22 cellular contexts compared by ENCODE assay signal in the genomic region with DNA sequence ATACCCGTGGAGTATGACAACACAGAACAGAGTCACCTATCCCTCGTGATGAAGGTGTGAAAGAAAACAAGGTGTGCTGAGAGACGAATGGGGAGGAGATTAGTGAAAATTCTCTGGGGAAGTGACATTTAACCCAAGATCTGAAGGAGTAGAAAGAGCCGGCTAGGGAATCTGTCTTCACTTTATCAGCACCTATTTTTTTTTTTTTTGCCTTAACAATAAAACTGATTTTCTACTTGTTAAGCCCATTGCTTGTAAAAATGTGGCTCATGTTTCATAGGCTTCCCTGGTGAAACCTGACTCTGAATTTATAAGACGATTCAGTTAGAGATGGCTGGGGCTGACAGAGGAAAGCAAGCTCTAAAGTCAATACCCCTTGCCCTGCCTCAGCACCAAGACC.
"Had no signal": no experiment of that assay in that cellular context is flagged by ENCODE, and none has a peak within 500 bp of the region (broad histone marks: within the 10 kb centered on the region; RNA-seq: fewer than 3 reads in every experiment).

No MANE protein-coding gene starts in this region.

- H3K27ac Mint-ChIP-seq: naive thymus-derived CD4-positive, alpha-beta T cell had no signal

- H3K36me3 ChIP-seq: esophagus squamous epithelium, gastrocnemius medialis, heart right ventricle, left lung, lower lobe of right lung had no signal

- ATAC-seq: esophagus mucosa; gastrocnemius medialis; heart right ventricle; left colon; left lung; left ventricle myocardium superior; lower lobe of right lung; naive thymus-derived CD4-positive, alpha-beta T cell had no signal

- DNase-seq: dermis blood vessel endothelial cell; dorsolateral prefrontal cortex; effector CD4-positive, alpha-beta T cell; effector memory CD4-positive, alpha-beta T cell; esophagus squamous epithelium; foreskin fibroblast; foreskin melanocyte; gastrocnemius medialis; glutamatergic neuron; heart right ventricle; hippocampal formation; kidney; kidney glomerular epithelial cell; left colon; left lung; left ventricle myocardium superior; lower lobe of right lung; mesenchymal stem cell; midbrain; naive thymus-derived CD4-positive, alpha-beta T cell had no signal

- H3K4me1 ChIP-seq: esophagus squamous epithelium, gastrocnemius medialis, heart right ventricle, left lung, lower lobe of right lung had no signal

- H3K9me3 ChIP-seq: esophagus squamous epithelium, gastrocnemius medialis, heart right ventricle, left lung, lower lobe of right lung had no signal

- H3K4me3 Mint-ChIP-seq: naive thymus-derived CD4-positive, alpha-beta T cell had no signal

- H3K4me1 Mint-ChIP-seq: naive thymus-derived CD4-positive, alpha-beta T cell had no signal

- H3K27ac ChIP-seq: coronary artery, dorsolateral prefrontal cortex, esophagus squamous epithelium, gastrocnemius medialis, heart right ventricle, left lung, lower lobe of right lung had no signal

- H3K27me3 ChIP-seq: gastrocnemius medialis had no signal

- H3K4me3 ChIP-seq: coronary artery, dorsolateral prefrontal cortex, esophagus squamous epithelium, gastrocnemius medialis, heart right ventricle, left lung, lower lobe of right lung had no signal
